ENCODE assay signal across 12 cellular contexts in the genomic region with DNA sequence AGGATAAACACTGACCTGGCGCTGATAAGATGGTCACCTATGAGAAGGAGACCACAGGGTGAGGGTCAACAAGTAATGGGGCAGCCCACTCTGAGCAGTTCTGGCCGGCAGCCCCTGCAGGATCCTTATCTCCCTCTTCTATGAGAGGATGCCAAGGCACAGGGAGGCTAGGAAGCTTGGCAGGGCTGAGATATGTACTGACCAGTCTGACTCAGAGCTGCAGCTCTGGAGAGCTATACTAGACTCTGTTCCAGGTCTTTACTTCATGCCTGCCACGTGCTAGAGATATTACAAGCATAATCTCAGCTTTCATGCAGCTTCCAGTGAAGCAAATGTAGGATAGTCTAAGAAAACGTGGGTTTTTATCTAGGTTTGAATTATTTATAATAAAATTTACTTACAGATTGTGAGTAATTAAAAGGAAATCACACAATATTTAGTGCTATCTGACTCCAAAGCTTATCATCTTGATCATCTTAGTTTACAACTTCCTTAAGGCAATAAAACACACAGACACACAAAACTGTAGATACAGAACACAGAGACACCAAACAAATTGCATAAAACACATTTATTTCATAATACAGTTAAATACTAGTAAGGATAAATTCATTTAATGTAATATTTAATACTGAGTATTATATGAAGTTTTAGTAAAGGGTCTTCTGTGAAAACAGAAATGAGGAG. TPM values are rescaled to one million over a fixed set of nuclear protein-coding genes. Genes with fewer than 3 reads are reported as not detected.
DNase-seq lines count a peak whose midpoint lies in the region; ATAC-seq and TF ChIP-seq lines count a peak whose summit lies in the region.
"Had no signal": no experiment of that assay in that cellular context is flagged by ENCODE, and none has a peak within 500 bp of the region (broad histone marks: within the 10 kb centered on the region; RNA-seq: fewer than 3 reads in every experiment).

No MANE protein-coding gene starts in this region.

- no peak for TF ChIP-seq POLR2A in body of pancreas (IDR thresholded peaks at IDR 0.05)
- TF ChIP-seq POLR2A in uterus (IDR thresholded peaks at IDR 0.05): no peak

- H3K27ac Mint-ChIP-seq in activated naive CD8-positive, alpha-beta T cell: peak overlapping the region; percentile 77
- H3K27ac Mint-ChIP-seq in activated naive CD8-positive, alpha-beta T cell treated with anti-CD3 and anti-CD28 coated beads for 36 hours: no peak overlapping the region
- H3K27ac Mint-ChIP-seq in activated T-helper 1 cell treated with anti-CD3 and anti-CD28 coated beads, Interleukin-12 subunit alpha, Interleukin-12 subunit beta, Interleukin-2, Interleukin-4 antibody, amounts not matched to agents 30 ng/mL and 10 ng/mL and 1 ng/mL, durations not matched to agents 14 hours and 24 hours and 36 hours: no peak overlapping the region

- H3K4me3 Mint-ChIP-seq in activated naive CD8-positive, alpha-beta T cell: no peak overlapping the region
- no peak overlapping the region for H3K4me3 Mint-ChIP-seq in activated naive CD8-positive, alpha-beta T cell treated with anti-CD3 and anti-CD28 coated beads for 36 hours
- H3K4me3 Mint-ChIP-seq in activated T-helper 1 cell treated with anti-CD3 and anti-CD28 coated beads, Interleukin-12 subunit alpha, Interleukin-12 subunit beta, Interleukin-2, Interleukin-4 antibody, amounts not matched to agents 30 ng/mL and 10 ng/mL and 1 ng/mL, durations not matched to agents 14 hours and 24 hours and 36 hours: no peak overlapping the region
- H3K4me3 Mint-ChIP-seq: natural killer cell; stimulated activated naive B cell treated with anti-CD40 and anti-IgM and Interleukin-4, amounts not matched to agents 10 μg/mL and 1 μg/mL and 100 μg/mL, for 72 hours had no signal

- no peaks in the 10 kb centered on the region for H3K4me1 ChIP-seq in body of pancreas
- H3K4me1 ChIP-seq in lung (ENCODE audit: control insufficient read depth in 2 of 2, insufficient read depth in 2 of 2, low read length in 2 of 2): peaks cover 0 to 2% of the 10 kb centered on the region in 2 donors
- no peaks in the 10 kb centered on the region for H3K4me1 ChIP-seq in uterus
- H3K4me1 ChIP-seq in ascending aorta: peaks cover 0 to 2% of the 10 kb centered on the region in 2 donors

- H3K9me3 Mint-ChIP-seq in activated naive CD8-positive, alpha-beta T cell (ENCODE audit: low read depth): no peaks in the 10 kb centered on the region
- H3K9me3 Mint-ChIP-seq in activated naive CD8-positive, alpha-beta T cell treated with anti-CD3 and anti-CD28 coated beads for 36 hours: no peaks in the 10 kb centered on the region
- H3K9me3 Mint-ChIP-seq in activated T-helper 1 cell treated with anti-CD3 and anti-CD28 coated beads, Interleukin-12 subunit alpha, Interleukin-12 subunit beta, Interleukin-2, Interleukin-4 antibody, amounts not matched to agents 30 ng/mL and 10 ng/mL and 1 ng/mL, durations not matched to agents 14 hours and 24 hours and 36 hours: no peaks in the 10 kb centered on the region
- H3K9me3 Mint-ChIP-seq: natural killer cell; stimulated activated naive B cell treated with anti-CD40 and anti-IgM and Interleukin-4, amounts not matched to agents 10 μg/mL and 1 μg/mL and 100 μg/mL, for 72 hours had no signal

- DNase-seq in activated naive CD8-positive, alpha-beta T cell treated with anti-CD3 and anti-CD28 coated beads for 36 hours: no peak
- peak in 3 of 4 donors; percentile 26 to 57 (median 31) for DNase-seq in body of pancreas
- no peak for DNase-seq in lung (ENCODE audit: low spot score)
- peak; percentile 35 to 53 for DNase-seq in uterus
- no peak for DNase-seq in ascending aorta (ENCODE audit: low spot score in 2 of 2)
- no peak for DNase-seq in activated T-helper 1 cell treated with anti-CD3 and anti-CD28 coated beads, Interleukin-12 subunit alpha, Interleukin-12 subunit beta, Interleukin-2, Interleukin-4 antibody, amounts not matched to agents 30 ng/mL and 10 ng/mL and 1 ng/mL, durations not matched to agents 14 hours and 24 hours and 36 hours (ENCODE audit: low spot score)
- DNase-seq: effector CD4-positive, alpha-beta T cell; natural killer cell; NCI-H1930; stimulated activated naive B cell treated with anti-CD40 and anti-IgM and Interleukin-4, amounts not matched to agents 10 μg/mL and 1 μg/mL and 100 μg/mL, for 72 hours had no signal

- H3K4me3 ChIP-seq in body of pancreas (no peak overlapping the region), lung (no peak overlapping the region), uterus (no peak overlapping the region), ascending aorta (no peak overlapping the region)

- peaks cover 0 to 12% of the 10 kb centered on the region in 2 donors for H3K36me3 ChIP-seq in body of pancreas (replicated peaks in 1 of 2; ENCODE audit: insufficient read depth in 1 of 2, low read depth in 2 of 2)
- peaks cover 16 to 21% of the 10 kb centered on the region in 2 donors for H3K36me3 ChIP-seq in lung (ENCODE audit: control insufficient read depth in 2 of 2, insufficient read depth in 2 of 2, low read length in 2 of 2)
- no peaks in the 10 kb centered on the region for H3K36me3 ChIP-seq in uterus
- peaks cover 45 to 76% of the 10 kb centered on the region in 2 donors for H3K36me3 ChIP-seq in ascending aorta

- H3K27me3 ChIP-seq in body of pancreas: no peaks in the 10 kb centered on the region
- H3K27me3 ChIP-seq in lung (ENCODE audit: control insufficient read depth, insufficient read depth): no peaks in the 10 kb centered on the region
- H3K27me3 ChIP-seq in uterus: no peaks in the 10 kb centered on the region
- no peaks in the 10 kb centered on the region for H3K27me3 ChIP-seq in ascending aorta

- peak overlapping the region in 1 of 4 donors; percentile 33 for H3K27ac ChIP-seq in body of pancreas
- peak overlapping the region in 1 of 2 donors; percentile 41 for H3K27ac ChIP-seq in lung (ENCODE audit: low read depth in 1 of 2, low read length in 1 of 2)
- peak overlapping the region; percentile 31 to 64 for H3K27ac ChIP-seq in uterus
- peak overlapping the region in 1 of 2 donors; percentile 13 for H3K27ac ChIP-seq in ascending aorta

- H3K36me3 Mint-ChIP-seq in activated naive CD8-positive, alpha-beta T cell: peaks cover 11% of the 10 kb centered on the region
- H3K36me3 Mint-ChIP-seq in activated naive CD8-positive, alpha-beta T cell treated with anti-CD3 and anti-CD28 coated beads for 36 hours: peaks cover 6% of the 10 kb centered on the region
- peaks cover 44% of the 10 kb centered on the region for H3K36me3 Mint-ChIP-seq in activated T-helper 1 cell treated with anti-CD3 and anti-CD28 coated beads, Interleukin-12 subunit alpha, Interleukin-12 subunit beta, Interleukin-2, Interleukin-4 antibody, amounts not matched to agents 30 ng/mL and 10 ng/mL and 1 ng/mL, durations not matched to agents 14 hours and 24 hours and 36 hours (ENCODE audit: low read depth)

- H3K4me1 Mint-ChIP-seq in activated naive CD8-positive, alpha-beta T cell (ENCODE audit: low read depth): peaks cover 11% of the 10 kb centered on the region
- peaks cover 11% of the 10 kb centered on the region for H3K4me1 Mint-ChIP-seq in activated naive CD8-positive, alpha-beta T cell treated with anti-CD3 and anti-CD28 coated beads for 36 hours
- peaks cover 22% of the 10 kb centered on the region for H3K4me1 Mint-ChIP-seq in activated T-helper 1 cell treated with anti-CD3 and anti-CD28 coated beads, Interleukin-12 subunit alpha, Interleukin-12 subunit beta, Interleukin-2, Interleukin-4 antibody, amounts not matched to agents 30 ng/mL and 10 ng/mL and 1 ng/mL, durations not matched to agents 14 hours and 24 hours and 36 hours (ENCODE audit: low read depth)

- WGBS in body of pancreas, 2 donors: 52 to 59% methylated on average over 4 of the region's 4 CpGs
- 59 to 74% methylated on average over 4 of the region's 4 CpGs for WGBS in lung, 2 donors

- peak; percentile 80 for ATAC-seq in body of pancreas
- peak; percentile 58 for ATAC-seq in lung (ENCODE audit: insufficient read depth, low FRiP score)
- no peak for ATAC-seq in GM21381 (IDR thresholded peaks at IDR 0.05; ENCODE audit: unreplicated experiment)
- ATAC-seq: natural killer cell; stimulated activated naive B cell treated with anti-CD40 and anti-IgM and Interleukin-4, amounts not matched to agents 10 μg/mL and 1 μg/mL and 100 μg/mL, for 72 hours had no signal

- H3K27me3 Mint-ChIP-seq in activated naive CD8-positive, alpha-beta T cell: no peaks in the 10 kb centered on the region
- H3K27me3 Mint-ChIP-seq in activated naive CD8-positive, alpha-beta T cell treated with anti-CD3 and anti-CD28 coated beads for 36 hours: no peaks in the 10 kb centered on the region
- no peaks in the 10 kb centered on the region for H3K27me3 Mint-ChIP-seq in activated T-helper 1 cell treated with anti-CD3 and anti-CD28 coated beads, Interleukin-12 subunit alpha, Interleukin-12 subunit beta, Interleukin-2, Interleukin-4 antibody, amounts not matched to agents 30 ng/mL and 10 ng/mL and 1 ng/mL, durations not matched to agents 14 hours and 24 hours and 36 hours (ENCODE audit: insufficient read depth)
- H3K27me3 Mint-ChIP-seq: stimulated activated naive B cell treated with anti-CD40 and anti-IgM and Interleukin-4, amounts not matched to agents 10 μg/mL and 1 μg/mL and 100 μg/mL, for 72 hours had no signal

- H3K9me3 ChIP-seq in body of pancreas (no peaks in the 10 kb centered on the region), lung (ENCODE audit: control insufficient read depth in 2 of 2, insufficient read depth in 1 of 2, low read length in 1 of 2) (no peaks in the 10 kb centered on the region), uterus (no peaks in the 10 kb centered on the region), ascending aorta (no peaks in the 10 kb centered on the region)

- intact Hi-C loops in body of pancreas (cut with DNase I): no loop called here
- intact Hi-C loops in uterus (cut with DNase I; ENCODE audit: low total_unique reads): no loop called here
- intact Hi-C loops in ascending aorta (cut with DNase I): no loop called here
- intact Hi-C loops in activated T-helper 1 cell treated with anti-CD3 and anti-CD28 coated beads, Interleukin-12 subunit alpha, Interleukin-12 subunit beta, Interleukin-2, Interleukin-4 antibody, amounts not matched to agents 30 ng/mL and 10 ng/mL and 1 ng/mL, durations not matched to agents 14 hours and 24 hours and 36 hours (cut with micrococcal nuclease): no loop called here

- no peak for TF ChIP-seq CTCF in body of pancreas (IDR thresholded peaks at IDR 0.05)
- no peak for TF ChIP-seq CTCF in lung (IDR thresholded peaks at IDR 0.05; ENCODE audit: control extremely low read depth, extremely low read depth)
- TF ChIP-seq CTCF in uterus (IDR thresholded peaks at IDR 0.05): no peak
- TF ChIP-seq CTCF in ascending aorta (IDR thresholded peaks at IDR 0.05): no peak

RNA-seq across cellular contexts. Expression of a gene that starts 32.3 kb away (rescaled TPM):
- 10 to 100 TPM; 50.6 to 51.0 TPM for total RNA-seq in activated naive CD8-positive, alpha-beta T cell treated with anti-CD3 and anti-CD28 coated beads for 36 hours
- total RNA-seq in body of pancreas (10 to 100 TPM; 44.4 to 50.1 TPM), lung (10 to 100 TPM; 55.5 to 75.8 TPM), uterus (10 to 100 TPM; 30.3 to 55.7 (median 47.0) TPM), ascending aorta (44.9 TPM)
- 10 to 100 TPM; 13.5 to 24.7 TPM for polyA plus RNA-seq in lung
- 86.2 and 87.5 TPM in 2 replicates for total RNA-seq in activated T-helper 1 cell treated with anti-CD3 and anti-CD28 coated beads, Interleukin-12 subunit alpha, Interleukin-12 subunit beta, Interleukin-2, Interleukin-4 antibody, amounts not matched to agents 30 ng/mL and 10 ng/mL and 1 ng/mL, durations not matched to agents 14 hours and 24 hours and 36 hours

RNA-seq across cellular contexts. Expression of a gene that starts 35.3 kb away (rescaled TPM):
- 10 to 100 TPM; 36.8 to 43.6 TPM for total RNA-seq in activated naive CD8-positive, alpha-beta T cell treated with anti-CD3 and anti-CD28 coated beads for 36 hours
- total RNA-seq in body of pancreas: 10 to 100 TPM; 33.0 to 35.0 TPM
- total RNA-seq in lung: 10 to 100 TPM; 68.8 to 83.0 TPM
- 10 to 100 TPM; 21.6 to 38.8 TPM for polyA plus RNA-seq in lung
- 10 to 100 TPM; 13.1 to 54.3 (median 37.7) TPM for total RNA-seq in uterus
- 199 TPM for total RNA-seq in ascending aorta
- 60.4 and 62.4 TPM in 2 replicates for total RNA-seq in activated T-helper 1 cell treated with anti-CD3 and anti-CD28 coated beads, Interleukin-12 subunit alpha, Interleukin-12 subunit beta, Interleukin-2, Interleukin-4 antibody, amounts not matched to agents 30 ng/mL and 10 ng/mL and 1 ng/mL, durations not matched to agents 14 hours and 24 hours and 36 hours

Comparison
In these comparisons a context has a peak if more than half of its experiments do, and no peak if none do; other contexts are left out.
1. DNase-seq: peak in body of pancreas (3 of 4) and uterus (2 of 2); none in activated naive CD8-positive, alpha-beta T cell treated with anti-CD3 and anti-CD28 coated beads for 36 hours (single experiment), lung (single experiment), ascending aorta (0 of 2) and activated T-helper 1 cell treated with anti-CD3 and anti-CD28 coated beads, Interleukin-12 subunit alpha, Interleukin-12 subunit beta, Interleukin-2, Interleukin-4 antibody, amounts not matched to agents 30 ng/mL and 10 ng/mL and 1 ng/mL, durations not matched to agents 14 hours and 24 hours and 36 hours (single experiment).